ENCODE assay signal across 1 cellular context in the genomic region with DNA sequence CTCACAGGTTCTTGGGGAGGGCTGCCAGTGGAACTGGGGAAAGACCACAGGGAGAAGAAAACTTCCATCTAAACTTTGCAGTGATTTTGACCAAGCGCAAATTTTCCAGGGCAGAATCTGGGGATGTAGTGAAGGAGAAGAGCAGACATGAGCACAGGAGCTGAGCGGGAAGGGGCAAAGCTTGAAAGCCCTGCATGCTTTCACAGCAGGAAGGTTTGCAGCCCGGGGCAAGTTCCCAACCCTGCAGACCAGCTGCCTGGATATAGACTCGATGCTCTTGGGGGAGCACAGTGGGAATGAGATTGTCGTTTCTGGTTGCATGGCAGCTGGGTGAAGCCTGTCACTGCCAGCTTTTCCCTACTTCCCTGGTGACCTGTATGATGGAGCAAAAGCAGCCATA.
TF ChIP-seq lines count a peak whose summit lies in the region.

No MANE protein-coding gene starts in this region.

TF ChIP-seq in WTC11, 78 proteins besides CTCF, POLR2A, EP300 and RAD21 (continued from another document):
- TF ChIP-seq, protein P1, sequence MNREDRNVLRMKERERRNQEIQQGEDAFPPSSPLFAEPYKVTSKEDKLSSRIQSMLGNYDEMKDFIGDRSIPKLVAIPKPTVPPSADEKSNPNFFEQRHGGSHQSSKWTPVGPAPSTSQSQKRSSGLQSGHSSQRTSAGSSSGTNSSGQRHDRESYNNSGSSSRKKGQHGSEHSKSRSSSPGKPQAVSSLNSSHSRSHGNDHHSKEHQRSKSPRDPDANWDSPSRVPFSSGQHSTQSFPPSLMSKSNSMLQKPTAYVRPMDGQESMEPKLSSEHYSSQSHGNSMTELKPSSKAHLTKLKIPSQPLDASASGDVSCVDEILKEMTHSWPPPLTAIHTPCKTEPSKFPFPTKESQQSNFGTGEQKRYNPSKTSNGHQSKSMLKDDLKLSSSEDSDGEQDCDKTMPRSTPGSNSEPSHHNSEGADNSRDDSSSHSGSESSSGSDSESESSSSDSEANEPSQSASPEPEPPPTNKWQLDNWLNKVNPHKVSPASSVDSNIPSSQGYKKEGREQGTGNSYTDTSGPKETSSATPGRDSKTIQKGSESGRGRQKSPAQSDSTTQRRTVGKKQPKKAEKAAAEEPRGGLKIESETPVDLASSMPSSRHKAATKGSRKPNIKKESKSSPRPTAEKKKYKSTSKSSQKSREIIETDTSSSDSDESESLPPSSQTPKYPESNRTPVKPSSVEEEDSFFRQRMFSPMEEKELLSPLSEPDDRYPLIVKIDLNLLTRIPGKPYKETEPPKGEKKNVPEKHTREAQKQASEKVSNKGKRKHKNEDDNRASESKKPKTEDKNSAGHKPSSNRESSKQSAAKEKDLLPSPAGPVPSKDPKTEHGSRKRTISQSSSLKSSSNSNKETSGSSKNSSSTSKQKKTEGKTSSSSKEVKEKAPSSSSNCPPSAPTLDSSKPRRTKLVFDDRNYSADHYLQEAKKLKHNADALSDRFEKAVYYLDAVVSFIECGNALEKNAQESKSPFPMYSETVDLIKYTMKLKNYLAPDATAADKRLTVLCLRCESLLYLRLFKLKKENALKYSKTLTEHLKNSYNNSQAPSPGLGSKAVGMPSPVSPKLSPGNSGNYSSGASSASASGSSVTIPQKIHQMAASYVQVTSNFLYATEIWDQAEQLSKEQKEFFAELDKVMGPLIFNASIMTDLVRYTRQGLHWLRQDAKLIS (CRISPR knock-in tag; IDR thresholded peaks at IDR 0.05; ENCODE audit: borderline replicate concordance), result no peak
- TF ChIP-seq ZBTB21 (CRISPR knock-in tag; IDR thresholded peaks at IDR 0.05; ENCODE audit: borderline replicate concordance), result no peak
- TF ChIP-seq ATF2 (CRISPR knock-in tag; IDR thresholded peaks at IDR 0.05; ENCODE audit: borderline replicate concordance, low read depth), result no peak
- no peak for TF ChIP-seq CREM (CRISPR knock-in tag; IDR thresholded peaks at IDR 0.05)
- no peak for TF ChIP-seq IRF2 (CRISPR knock-in tag; IDR thresholded peaks at IDR 0.05; ENCODE audit: borderline replicate concordance, low read depth)
TF ChIP-seq in WTC11: peak in this region for 0.
